Comparison of ENCODE assay signal across 6 cellular contexts in genomic region chr6:28365590-28365989, GRCh38. TPM values are rescaled to one million over a fixed set of nuclear protein-coding genes. Genes with fewer than 3 reads are reported as not detected.
A peak's percentile ranks its signal among the peaks of the same experiment; 100 is the strongest.
DNase-seq lines count a peak whose midpoint lies in the region; ATAC-seq, FAIRE-seq and TF ChIP-seq lines count a peak whose summit lies in the region.
"Not testable (repeated sequence)": the region's sequence is repeated elsewhere in the genome, so short reads cannot be mapped to it uniquely, and the experiment has no call there.

No MANE protein-coding gene starts in this region.

- ATAC-seq in PC-3; GM12878; stimulated activated naive B cell treated with anti-CD40 and anti-IgM and Interleukin-4, amounts not matched to agents 10 μg/mL and 1 μg/mL and 100 μg/mL, for 72 hours (replicated peaks): not testable (repeated sequence)
- peak; percentile 34 to 74 (median 43) for ATAC-seq in natural killer cell

- not testable (repeated sequence) for H3K4me2 ChIP-seq in PC-3 (ENCODE audit: low read length); GM12878 (ENCODE audit: control insufficient read depth, insufficient read depth)

- not testable (repeated sequence) for H4K20me1 ChIP-seq in PC-3 (ENCODE audit: low read length); GM12878 (ENCODE audit: control insufficient read depth, insufficient read depth)

- not testable (repeated sequence) for H3F3A ChIP-seq in PC-3 (ENCODE audit: low read length, unreplicated experiment)

- not testable (repeated sequence) for H3K9me2 ChIP-seq in PC-3 (replicated peaks; ENCODE audit: low read length)

- SMC1A ChIA-PET in GM12878 (lab: Charles Lee; ENCODE audit: uncharacterized antibody, unreplicated experiment): not testable (repeated sequence)

- H3K27ac ChIP-seq in PC-3 (ENCODE audit: low read length); GM12878 (ENCODE audit: control insufficient read depth, insufficient read depth): not testable (repeated sequence)

- not testable (repeated sequence) for H3K9me3 ChIP-seq in PC-3 (ENCODE audit: low read length); GM12878 (replicated peaks; ENCODE audit: control insufficient read depth, insufficient read depth, low read length)

- WGBS in GM12878 (ENCODE audit: insufficient coverage, insufficient replicate concordance, low lambda C conversion rate, missing lambda C conversion rate): 91% methylated on average over 4 of the region's 4 CpGs

- not testable (repeated sequence) for H3K79me2 ChIP-seq in PC-3 (ENCODE audit: low read length); GM12878 (ENCODE audit: control insufficient read depth, insufficient read depth, low read length)

- in situ Hi-C loops in GM12878 (cut with MboI): loop anchor here (25.0 kb wide), 1 partner anchor 1203 kb away; no protein-coding TSS in a partner anchor

- H3K4me1 ChIP-seq in PC-3 (ENCODE audit: insufficient read depth, low read length); GM12878 (ENCODE audit: control insufficient read depth, insufficient read depth, low read length): not testable (repeated sequence)

- not testable (repeated sequence) for H3K9me3 Mint-ChIP-seq in natural killer cell; progenitor cell of endocrine pancreas (ENCODE audit: low read depth); stimulated activated naive B cell treated with anti-CD40 and anti-IgM and Interleukin-4, amounts not matched to agents 10 μg/mL and 1 μg/mL and 100 μg/mL, for 72 hours

- not testable (repeated sequence) for TF ChIP-seq EP300 in GM12878 (IDR thresholded peaks at IDR 0.05; ENCODE audit: borderline replicate concordance in 1 of 2, control insufficient read depth in 1 of 2, low read depth in 2 of 2, low read length in 2 of 2)

- H3K4me3 ChIP-seq in PC-3 (ENCODE audit: low read length); GM12878; bronchial epithelial cell (ENCODE audit: low read depth, low read length): not testable (repeated sequence)

- not testable (repeated sequence) for H3K27me3 Mint-ChIP-seq in natural killer cell (ENCODE audit: low read depth in 2 of 2); progenitor cell of endocrine pancreas; stimulated activated naive B cell treated with anti-CD40 and anti-IgM and Interleukin-4, amounts not matched to agents 10 μg/mL and 1 μg/mL and 100 μg/mL, for 72 hours

- H3K4me1 Mint-ChIP-seq in natural killer cell: peaks cover 10 to 11% of the 10 kb centered on the region in 2 donors
- H3K4me1 Mint-ChIP-seq in progenitor cell of endocrine pancreas (ENCODE audit: low read depth); stimulated activated naive B cell treated with anti-CD40 and anti-IgM and Interleukin-4, amounts not matched to agents 10 μg/mL and 1 μg/mL and 100 μg/mL, for 72 hours: not testable (repeated sequence)

- H3K4me3 Mint-ChIP-seq in natural killer cell; progenitor cell of endocrine pancreas (ENCODE audit: low read depth); stimulated activated naive B cell treated with anti-CD40 and anti-IgM and Interleukin-4, amounts not matched to agents 10 μg/mL and 1 μg/mL and 100 μg/mL, for 72 hours: not testable (repeated sequence)

- H3K27ac Mint-ChIP-seq in natural killer cell (peak overlapping the region in 1 of 2 donors; percentile 56), progenitor cell of endocrine pancreas (peak overlapping the region; percentile 65)
- peak overlapping the region; percentile 81 for H3K27ac Mint-ChIP-seq in stimulated activated naive B cell treated with anti-CD40 and anti-IgM and Interleukin-4, amounts not matched to agents 10 μg/mL and 1 μg/mL and 100 μg/mL, for 72 hours

- TF ChIP-seq POLR2A in GM12878 (IDR thresholded peaks at IDR 0.05; ENCODE audit: low read depth, low read length): not testable (repeated sequence)

- BruUV-seq in PC-3 (replicated peaks; lab: Mats Ljungman, UMichigan) (TSS peak; percentile 10), GM12878 (replicated peaks; lab: Mats Ljungman, UMichigan) (TSS peak; percentile 33)

- CTCF ChIA-PET in PC-3 (lab: Charles Lee): not testable (repeated sequence)
- CTCF ChIA-PET in GM12878 (lab: Yijun Ruan, JAX): interaction anchor here (0.6 kb wide), 1 partner anchor 224 kb away, joined by 3 read pairs; no protein-coding TSS in a partner anchor

- H3K27me3 ChIP-seq in PC-3 (ENCODE audit: low read length); GM12878 (replicated peaks in 1 of 2; ENCODE audit: control insufficient read depth in 2 of 2, insufficient read depth in 2 of 2, low read length in 1 of 2); bronchial epithelial cell (ENCODE audit: control insufficient read depth, insufficient read depth, low read length): not testable (repeated sequence)

- peaks cover 17% of the 10 kb centered on the region for H3K36me3 Mint-ChIP-seq in natural killer cell
- H3K36me3 Mint-ChIP-seq in progenitor cell of endocrine pancreas (ENCODE audit: insufficient read depth): peaks cover 27% of the 10 kb centered on the region
- H3K36me3 Mint-ChIP-seq in stimulated activated naive B cell treated with anti-CD40 and anti-IgM and Interleukin-4, amounts not matched to agents 10 μg/mL and 1 μg/mL and 100 μg/mL, for 72 hours: peaks cover 41 to 46% of the 10 kb centered on the region in 2 donors

- RAD21 ChIA-PET in GM12878 (lab: Charles Lee; ENCODE audit: unreplicated experiment): interaction anchor here (0.8 kb wide), 1 partner anchor 10 kb away, joined by 3 read pairs; no protein-coding TSS in a partner anchor

- POLR2A ChIA-PET in PC-3 (lab: Charles Lee; ENCODE audit: unreplicated experiment); GM12878 (lab: Charles Lee): not testable (repeated sequence)

- H3K36me3 ChIP-seq in PC-3 (ENCODE audit: low read depth, low read length): 0 out of 2 replicates have a peak, but pooled peaks cover 11% of the 10 kb centered on the region
- not testable (repeated sequence) for H3K36me3 ChIP-seq in GM12878 (ENCODE audit: control insufficient read depth in 2 of 2, insufficient read depth in 2 of 2, low read length in 1 of 2); bronchial epithelial cell (ENCODE audit: control insufficient read depth, insufficient read depth, low read length)

- TF ChIP-seq RAD21 in GM12878 (IDR thresholded peaks at IDR 0.05; ENCODE audit: insufficient read depth, low read depth, low read length): not testable (repeated sequence)

- TF ChIP-seq CTCF in PC-3 (conservative IDR thresholded peaks at IDR 0.05; ENCODE audit: low read depth, low read length); GM12878 (IDR thresholded peaks at IDR 0.05 in 2 of 3, conservative IDR thresholded peaks at IDR 0.05 in 1 of 3; ENCODE audit: control insufficient read depth in 2 of 3, extremely low read depth in 1 of 3, insufficient read depth in 1 of 3, low read depth in 3 of 3, low read length in 3 of 3); bronchial epithelial cell (IDR thresholded peaks at IDR 0.05; ENCODE audit: insufficient read depth, low read length, severe bottlenecking); natural killer cell (IDR thresholded peaks at IDR 0.05); progenitor cell of endocrine pancreas (IDR thresholded peaks at IDR 0.05; ENCODE audit: unreplicated experiment): not testable (repeated sequence)

- H2AFZ ChIP-seq in PC-3 (ENCODE audit: low read length); GM12878 (ENCODE audit: control insufficient read depth, low read depth, low read length): not testable (repeated sequence)

- not testable (repeated sequence) for H3K9ac ChIP-seq in PC-3 (ENCODE audit: low read length); GM12878 (ENCODE audit: control insufficient read depth, insufficient read depth, low read length)

- intact Hi-C loops in PC-3 (cut with micrococcal nuclease); GM12878 (cut with micrococcal nuclease; ENCODE audit: unreplicated experiment); natural killer cell (cut with micrococcal nuclease): not testable (repeated sequence)

- not testable (repeated sequence) for DNase-seq in PC-3; GM12878 (ENCODE audit: low read depth, low spot score); bronchial epithelial cell (ENCODE audit: low read depth); natural killer cell; progenitor cell of endocrine pancreas (ENCODE audit: low spot score, unreplicated experiment); stimulated activated naive B cell treated with anti-CD40 and anti-IgM and Interleukin-4, amounts not matched to agents 10 μg/mL and 1 μg/mL and 100 μg/mL, for 72 hours

- peak; percentile 66 for FAIRE-seq in GM12878 (lab: Jason Lieb, UNC)
- FAIRE-seq in bronchial epithelial cell (lab: Jason Lieb, UNC): peak; percentile 99

RNA-seq across cellular contexts. Expression of gene ZKSCAN3, which starts 15.8 kb away (rescaled TPM):
- total RNA-seq in PC-3 (2014; rRNA removed): 1.9 and 2.3 TPM in 2 replicates
- total RNA-seq in GM12878 (2013; cell fraction: nucleolus; rRNA removed): 8.9 and 9.1 TPM in 2 replicates
- total RNA-seq in GM12878 (2014; rRNA removed): 2.8 and 3.4 TPM in 2 replicates
- 3.4 and 3.6 TPM in 2 replicates for total RNA-seq in GM12878 (2014; rRNA removed; fragmentation: Illumina TruSeq; extraction: Trizol)
- total RNA-seq in GM12878 (2021): 3.9 and 4.3 TPM in 2 replicates
- polyA plus RNA-seq in GM12878 (2011; ENCODE audit: low read depth): 1.00 TPM
- polyA plus RNA-seq in GM12878 (2011; rRNA removed): 2.9 and 3.3 TPM in 2 replicates
- polyA plus RNA-seq in GM12878 (2011; cell fraction: cytosol; rRNA removed): 1.6 and 1.7 TPM in 2 replicates
- 2.2 and 2.8 TPM in 2 replicates for polyA plus RNA-seq in GM12878 (2011; cell fraction: nucleus; rRNA removed)
- 1.1 and 2.2 TPM in 2 replicates for polyA plus RNA-seq in GM12878 (2012)
- polyA plus RNA-seq in GM12878 (2014; fragmentation: Illumina TruSeq; extraction: Trizol): 2.5 and 3.6 TPM in 2 replicates
- 1 to 10 TPM in 1 of 2 experiments, under 1 TPM in 1; 0.86 to 1.1 TPM for polyA plus RNA-seq in GM12878 (2014; fragmentation: Nextera tagmentation; extraction: Ambion mirVana)
- 2.6 and 3.0 TPM in 2 replicates for polyA plus RNA-seq in GM12878 (2014; rRNA removed)
- polyA plus RNA-seq in GM12878 (2016; fragmentation: Nextera tagmentation; extraction: Ambion mirVana): 1 to 10 TPM; 2.8 to 3.2 TPM
- polyA minus RNA-seq in GM12878 (2011; rRNA and poly(A)+ RNA removed): 1.5 and 1.9 TPM in 2 replicates
- polyA minus RNA-seq in GM12878 (2011; cell fraction: cytosol; rRNA and poly(A)+ RNA removed): 0.67 and 1.5 TPM in 2 replicates
- 0.97 and 1.7 TPM in 2 replicates for polyA minus RNA-seq in GM12878 (2011; cell fraction: nucleus; rRNA and poly(A)+ RNA removed)
- 2.6 and 3.2 TPM in 2 replicates for total RNA-seq in bronchial epithelial cell
- 1 to 10 TPM; 3.1 to 6.0 (median 4.7) TPM for total RNA-seq in natural killer cell
- total RNA-seq in progenitor cell of endocrine pancreas: 17.9 and 19.7 TPM in 2 replicates

RNA-seq across cellular contexts. Expression of gene ZSCAN31, which starts 29.6 kb away (rescaled TPM):
- 10.7 and 16.9 TPM in 2 replicates for total RNA-seq in PC-3 (2014; rRNA removed)
- 2.3 and 4.0 TPM in 2 replicates for total RNA-seq in GM12878 (2013; cell fraction: nucleolus; rRNA removed)
- 2.3 and 4.3 TPM in 2 replicates for total RNA-seq in GM12878 (2014; rRNA removed)
- total RNA-seq in GM12878 (2014; rRNA removed; fragmentation: Illumina TruSeq; extraction: Trizol): 4.8 and 5.1 TPM in 2 replicates
- 5.1 and 5.2 TPM in 2 replicates for total RNA-seq in GM12878 (2021)
- 2.2 TPM for polyA plus RNA-seq in GM12878 (2011; ENCODE audit: low read depth)
- polyA plus RNA-seq in GM12878 (2011; rRNA removed): 2.1 and 2.4 TPM in 2 replicates
- 1.1 and 1.9 TPM in 2 replicates for polyA plus RNA-seq in GM12878 (2011; cell fraction: cytosol; rRNA removed)
- polyA plus RNA-seq in GM12878 (2011; cell fraction: nucleus; rRNA removed): 1.5 and 2.1 TPM in 2 replicates
- 2.5 and 2.9 TPM in 2 replicates for polyA plus RNA-seq in GM12878 (2012)
- polyA plus RNA-seq in GM12878 (2014; fragmentation: Illumina TruSeq; extraction: Trizol): 4.6 and 7.2 TPM in 2 replicates
- polyA plus RNA-seq in GM12878 (2014; fragmentation: Nextera tagmentation; extraction: Ambion mirVana): 1 to 10 TPM; 1.6 to 2.0 TPM
- 3.0 and 3.8 TPM in 2 replicates for polyA plus RNA-seq in GM12878 (2014; rRNA removed)
- polyA plus RNA-seq in GM12878 (2016; fragmentation: Nextera tagmentation; extraction: Ambion mirVana): 1 to 10 TPM; 2.8 to 3.0 TPM
- polyA minus RNA-seq in GM12878 (2011; rRNA and poly(A)+ RNA removed): 4.8 and 5.7 TPM in 2 replicates
- 1.9 and 3.5 TPM in 2 replicates for polyA minus RNA-seq in GM12878 (2011; cell fraction: cytosol; rRNA and poly(A)+ RNA removed)
- 1.9 and 2.4 TPM in 2 replicates for polyA minus RNA-seq in GM12878 (2011; cell fraction: nucleus; rRNA and poly(A)+ RNA removed)
- 12.1 and 41.9 TPM in 2 replicates for total RNA-seq in bronchial epithelial cell
- total RNA-seq in natural killer cell: 1 to 10 TPM in 1 of 3 donors, under 1 TPM in 2; 0.65 to 2.2 (median 0.72) TPM
- 4.7 and 6.1 TPM in 2 replicates for total RNA-seq in progenitor cell of endocrine pancreas

RNA-seq across cellular contexts. Expression of gene ZSCAN12, which starts 34.0 kb away (rescaled TPM):
- total RNA-seq in PC-3 (2014; rRNA removed) (0.58 and 0.95 TPM in 2 replicates), GM12878 (2014; rRNA removed) (8.5 and 9.9 TPM in 2 replicates), GM12878 (2014; rRNA removed; fragmentation: Illumina TruSeq; extraction: Trizol) (12.2 and 12.8 TPM in 2 replicates), GM12878 (2021) (7.9 and 8.2 TPM in 2 replicates), bronchial epithelial cell (4.7 and 6.8 TPM in 2 replicates), natural killer cell (1 to 10 TPM; 3.5 to 4.9 (median 3.9) TPM), progenitor cell of endocrine pancreas (16.3 and 17.5 TPM in 2 replicates)
- total RNA-seq in GM12878 (2013; cell fraction: nucleolus; rRNA removed): 37.0 and 37.6 TPM in 2 replicates
- polyA plus RNA-seq in GM12878 (2011; ENCODE audit: low read depth): 2.1 TPM
- polyA plus RNA-seq in GM12878 (2011; rRNA removed) (12.0 and 17.6 TPM in 2 replicates), GM12878 (2014; fragmentation: Illumina TruSeq; extraction: Trizol) (10.1 and 10.9 TPM in 2 replicates), GM12878 (2014; fragmentation: Nextera tagmentation; extraction: Ambion mirVana) (1 to 10 TPM; 1.2 to 1.6 TPM), GM12878 (2014; rRNA removed) (6.2 and 6.7 TPM in 2 replicates), GM12878 (2016; fragmentation: Nextera tagmentation; extraction: Ambion mirVana) (1 to 10 TPM; 3.9 to 4.2 TPM)
- polyA plus RNA-seq in GM12878 (2011; cell fraction: cytosol; rRNA removed): 4.4 and 5.3 TPM in 2 replicates
- 11.0 and 11.9 TPM in 2 replicates for polyA plus RNA-seq in GM12878 (2011; cell fraction: nucleus; rRNA removed)
- 3.0 and 3.6 TPM in 2 replicates for polyA plus RNA-seq in GM12878 (2012)
- 12.2 and 14.6 TPM in 2 replicates for polyA minus RNA-seq in GM12878 (2011; rRNA and poly(A)+ RNA removed)
- polyA minus RNA-seq in GM12878 (2011; cell fraction: cytosol; rRNA and poly(A)+ RNA removed): 3.9 and 5.2 TPM in 2 replicates
- polyA minus RNA-seq in GM12878 (2011; cell fraction: nucleus; rRNA and poly(A)+ RNA removed): 13.9 and 18.1 TPM in 2 replicates
